Comparison of ENCODE assay signal across 38 cellular contexts in genomic region chr9:13318027-13318426, GRCh38. TPM values are rescaled to one million over a fixed set of nuclear protein-coding genes. Genes with fewer than 3 reads are reported as not detected.
"Had no signal": no experiment of that assay in that cellular context is flagged by ENCODE, and none has a peak within 500 bp of the region (broad histone marks: within the 10 kb centered on the region; RNA-seq: fewer than 3 reads in every experiment).

No MANE protein-coding gene starts in this region.

- H3K4me1 ChIP-seq: adrenal gland, ascending aorta, body of pancreas, breast epithelium had no signal

- ATAC-seq: activated naive CD4-positive, alpha-beta T cell treated with anti-CD3 and anti-CD28 coated beads, Interleukin-2, amount 50 U/mL, for 72 hours; activated naive CD8-positive, alpha-beta T cell treated with anti-CD3 and anti-CD28 coated beads, Interleukin-2, amount 50 U/mL, for 24 hours; activated T-cell treated with anti-CD3 and anti-CD28 coated beads, Interleukin-2, amount 50 U/mL, for 4 hours; activated T-cell treated with anti-CD3 and anti-CD28 coated beads, Interleukin-2, amount 50 U/mL, for 72 hours; activated T-helper 17 cell treated with anti-CD3 and anti-CD28 coated beads, Interleukin-2, amount 50 U/mL, for 72 hours; body of pancreas had no signal

- FAIRE-seq: astrocyte had no signal

- H3K27me3 Mint-ChIP-seq: activated naive CD4-positive, alpha-beta T cell treated with anti-CD3 and anti-CD28 coated beads, Interleukin-2, amount 10 ng/mL, durations not matched to agents 7 days and 5 days; activated naive CD4-positive, alpha-beta T cell treated with anti-CD3 and anti-CD28 coated beads, Interleukin-2, amount 50 U/mL, for 24 hours; activated naive CD8-positive, alpha-beta T cell; activated naive CD8-positive, alpha-beta T cell treated with anti-CD3 and anti-CD28 coated beads for 36 hours; activated naive CD8-positive, alpha-beta T cell treated with anti-CD3 and anti-CD28 coated beads, Interleukin-2, amount 10 ng/mL, durations not matched to agents 7 days and 5 days; activated naive CD8-positive, alpha-beta T cell treated with anti-CD3 and anti-CD28 coated beads, Interleukin-2, amount 50 U/mL, for 24 hours; activated T-cell treated with anti-CD3 and anti-CD28 coated beads, Interleukin-2, amount 50 U/mL, for 24 hours; activated T-helper 17 cell treated with anti-CD3 and anti-CD28 coated beads, Interleukin-2, amount 50 U/mL, for 72 hours; central memory CD8-positive, alpha-beta T cell had no signal

- DNase-seq: activated effector memory CD4-positive, alpha-beta T cell treated with anti-CD3 and anti-CD28 coated beads, Interleukin-2, amount 50 U/mL, for 16 hours; activated effector memory CD4-positive, alpha-beta T cell treated with Interleukin-2 at 50 U/mL for 16 hours; activated gamma-delta T cell; activated gamma-delta T cell treated with Interleukin-2 at 50 U/mL for 16 hours; activated naive CD4-positive, alpha-beta T cell; activated naive CD4-positive, alpha-beta T cell treated with anti-CD3 and anti-CD28 coated beads for 36 hours; activated naive CD4-positive, alpha-beta T cell treated with anti-CD3 and anti-CD28 coated beads, Interleukin-2, amount 10 ng/mL, durations not matched to agents 7 days and 5 days; activated naive CD4-positive, alpha-beta T cell treated with anti-CD3 and anti-CD28 coated beads, Interleukin-2, amount 50 U/mL, for 16 hours; activated naive CD4-positive, alpha-beta T cell treated with Interleukin-2 at 50 U/mL for 16 hours; activated naive CD8-positive, alpha-beta T cell treated with anti-CD3 and anti-CD28 coated beads for 36 hours; activated naive CD8-positive, alpha-beta T cell treated with anti-CD3 and anti-CD28 coated beads, Interleukin-2, amount 10 ng/mL, durations not matched to agents 7 days and 5 days; activated naive CD8-positive, alpha-beta T cell treated with anti-CD3 and anti-CD28 coated beads, Interleukin-2, amount 50 U/mL, for 24 hours; activated T-cell treated with anti-CD3 and anti-CD28 coated beads, Interleukin-2, amount 50 U/mL, for 24 hours; activated T-cell treated with anti-CD3 and anti-CD28 coated beads, Interleukin-2, amount 50 U/mL, for 4 hours; activated T-cell treated with anti-CD3 and anti-CD28 coated beads, Interleukin-2, amount 50 U/mL, for 48 hours; activated T-cell treated with anti-CD3 and anti-CD28 coated beads, Interleukin-2, amount 50 U/mL, for 72 hours; adrenal gland; amniotic stem cell; amygdala; anterior cingulate cortex; aorta; body of pancreas; brain microvascular endothelial cell; caudate nucleus; central memory CD4-positive, alpha-beta T cell; cerebellar nuclear complex had no signal

- H3K27me3 ChIP-seq: adrenal gland, ascending aorta, body of pancreas, brain microvascular endothelial cell, breast epithelium, cardiac muscle cell had no signal

- H3K4me3 Mint-ChIP-seq: activated naive CD4-positive, alpha-beta T cell treated with anti-CD3 and anti-CD28 coated beads for 36 hours; activated naive CD4-positive, alpha-beta T cell treated with anti-CD3 and anti-CD28 coated beads, Interleukin-2, amount 10 ng/mL, durations not matched to agents 7 days and 5 days; activated naive CD4-positive, alpha-beta T cell treated with anti-CD3 and anti-CD28 coated beads, Interleukin-2, amount 50 U/mL, for 24 hours; activated naive CD8-positive, alpha-beta T cell; activated naive CD8-positive, alpha-beta T cell treated with anti-CD3 and anti-CD28 coated beads for 36 hours; activated naive CD8-positive, alpha-beta T cell treated with anti-CD3 and anti-CD28 coated beads, Interleukin-2, amount 10 ng/mL, durations not matched to agents 7 days and 5 days; activated naive CD8-positive, alpha-beta T cell treated with anti-CD3 and anti-CD28 coated beads, Interleukin-2, amount 50 U/mL, for 24 hours; activated T-cell treated with anti-CD3 and anti-CD28 coated beads, Interleukin-2, amount 50 U/mL, for 24 hours; activated T-cell treated with anti-CD3 and anti-CD28 coated beads, Interleukin-2, amount 50 U/mL, for 4 hours; activated T-cell treated with anti-CD3 and anti-CD28 coated beads, Interleukin-2, amount 50 U/mL, for 72 hours; activated T-helper 1 cell treated with anti-CD3 and anti-CD28 coated beads, Interleukin-12 subunit alpha, Interleukin-12 subunit beta, Interleukin-2, Interleukin-4 antibody, amounts not matched to agents 30 ng/mL and 10 ng/mL and 1 ng/mL, durations not matched to agents 14 hours and 24 hours and 36 hours; activated T-helper 17 cell treated with anti-CD3 and anti-CD28 coated beads, Interleukin-2, amount 50 U/mL, for 72 hours; brain; central memory CD8-positive, alpha-beta T cell had no signal

- H3K27ac Mint-ChIP-seq: activated naive CD4-positive, alpha-beta T cell treated with anti-CD3 and anti-CD28 coated beads for 36 hours; activated naive CD4-positive, alpha-beta T cell treated with anti-CD3 and anti-CD28 coated beads, Interleukin-2, amount 10 ng/mL, durations not matched to agents 7 days and 5 days; activated naive CD4-positive, alpha-beta T cell treated with anti-CD3 and anti-CD28 coated beads, Interleukin-2, amount 50 U/mL, for 24 hours; activated naive CD4-positive, alpha-beta T cell treated with anti-CD3 and anti-CD28 coated beads, Interleukin-2, amount 50 U/mL, for 72 hours; activated naive CD8-positive, alpha-beta T cell; activated naive CD8-positive, alpha-beta T cell treated with anti-CD3 and anti-CD28 coated beads for 36 hours; activated naive CD8-positive, alpha-beta T cell treated with anti-CD3 and anti-CD28 coated beads, Interleukin-2, amount 10 ng/mL, durations not matched to agents 7 days and 5 days; activated naive CD8-positive, alpha-beta T cell treated with anti-CD3 and anti-CD28 coated beads, Interleukin-2, amount 50 U/mL, for 24 hours; activated T-cell treated with anti-CD3 and anti-CD28 coated beads, Interleukin-2, amount 50 U/mL, for 24 hours; activated T-cell treated with anti-CD3 and anti-CD28 coated beads, Interleukin-2, amount 50 U/mL, for 72 hours; activated T-helper 1 cell treated with anti-CD3 and anti-CD28 coated beads, Interleukin-12 subunit alpha, Interleukin-12 subunit beta, Interleukin-2, Interleukin-4 antibody, amounts not matched to agents 30 ng/mL and 10 ng/mL and 1 ng/mL, durations not matched to agents 14 hours and 24 hours and 36 hours; activated T-helper 17 cell treated with anti-CD3 and anti-CD28 coated beads, Interleukin-2, amount 50 U/mL, for 72 hours; activated T-helper 2 cell treated with anti-CD3 and anti-CD28 coated beads, Interferon-gamma antibody, Interleukin-2, Interleukin-4, amounts not matched to agents 10 μg/mL and 5 μg/mL and 100 μg/mL, durations not matched to agents 14 hours and 24 hours and 36 hours; brain had no signal

- H3K36me3 ChIP-seq: adrenal gland, ascending aorta, brain microvascular endothelial cell, breast epithelium, cardiac muscle cell had no signal

- H3K27ac ChIP-seq: adrenal gland, ascending aorta, body of pancreas, brain microvascular endothelial cell, breast epithelium, cardiac muscle cell had no signal

- H3K9me3 ChIP-seq: adrenal gland, body of pancreas had no signal

- H3K36me3 Mint-ChIP-seq: activated naive CD4-positive, alpha-beta T cell treated with anti-CD3 and anti-CD28 coated beads, Interleukin-2, amount 10 ng/mL, durations not matched to agents 7 days and 5 days; activated naive CD4-positive, alpha-beta T cell treated with anti-CD3 and anti-CD28 coated beads, Interleukin-2, amount 50 U/mL, for 24 hours; activated naive CD8-positive, alpha-beta T cell; activated naive CD8-positive, alpha-beta T cell treated with anti-CD3 and anti-CD28 coated beads for 36 hours; activated naive CD8-positive, alpha-beta T cell treated with anti-CD3 and anti-CD28 coated beads, Interleukin-2, amount 10 ng/mL, durations not matched to agents 7 days and 5 days; brain had no signal

- H3K4me3 ChIP-seq: adrenal gland, ascending aorta, body of pancreas, breast epithelium, cardiac muscle cell had no signal

- H3K4me1 Mint-ChIP-seq: activated naive CD4-positive, alpha-beta T cell treated with anti-CD3 and anti-CD28 coated beads, Interleukin-2, amount 10 ng/mL, durations not matched to agents 7 days and 5 days; activated naive CD4-positive, alpha-beta T cell treated with anti-CD3 and anti-CD28 coated beads, Interleukin-2, amount 50 U/mL, for 24 hours; activated naive CD8-positive, alpha-beta T cell treated with anti-CD3 and anti-CD28 coated beads for 36 hours; activated naive CD8-positive, alpha-beta T cell treated with anti-CD3 and anti-CD28 coated beads, Interleukin-2, amount 10 ng/mL, durations not matched to agents 7 days and 5 days; activated naive CD8-positive, alpha-beta T cell treated with anti-CD3 and anti-CD28 coated beads, Interleukin-2, amount 50 U/mL, for 24 hours; activated T-helper 17 cell treated with anti-CD3 and anti-CD28 coated beads, Interleukin-2, amount 50 U/mL, for 72 hours; brain; central memory CD8-positive, alpha-beta T cell had no signal

RNA-seq across cellular contexts. Expression of gene MPDZ, which starts 38.5 kb away (rescaled TPM):
- total RNA-seq: activated naive CD4-positive, alpha-beta T cell treated with anti-CD3 and anti-CD28 coated beads for 36 hours; activated naive CD4-positive, alpha-beta T cell treated with anti-CD3 and anti-CD28 coated beads, Interleukin-2, amount 50 U/mL, for 72 hours; activated naive CD8-positive, alpha-beta T cell treated with anti-CD3 and anti-CD28 coated beads for 36 hours; activated naive CD8-positive, alpha-beta T cell treated with anti-CD3 and anti-CD28 coated beads, Interleukin-2, amount 10 ng/mL, durations not matched to agents 7 days and 5 days; activated T-cell treated with anti-CD3 and anti-CD28 coated beads, Interleukin-2, amount 50 U/mL, for 72 hours; activated T-helper 1 cell treated with anti-CD3 and anti-CD28 coated beads, Interleukin-12 subunit alpha, Interleukin-12 subunit beta, Interleukin-2, Interleukin-4 antibody, amounts not matched to agents 30 ng/mL and 10 ng/mL and 1 ng/mL, durations not matched to agents 14 hours and 24 hours and 36 hours; activated T-helper 17 cell treated with anti-CD3 and anti-CD28 coated beads, Interleukin-2, amount 50 U/mL, for 72 hours; activated T-helper 2 cell treated with anti-CD3 and anti-CD28 coated beads, Interferon-gamma antibody, Interleukin-2, Interleukin-4, amounts not matched to agents 10 μg/mL and 5 μg/mL and 100 μg/mL, durations not matched to agents 14 hours and 24 hours and 36 hours had no signal
